8 cellular contexts compared by ENCODE assay signal in the genomic region with DNA sequence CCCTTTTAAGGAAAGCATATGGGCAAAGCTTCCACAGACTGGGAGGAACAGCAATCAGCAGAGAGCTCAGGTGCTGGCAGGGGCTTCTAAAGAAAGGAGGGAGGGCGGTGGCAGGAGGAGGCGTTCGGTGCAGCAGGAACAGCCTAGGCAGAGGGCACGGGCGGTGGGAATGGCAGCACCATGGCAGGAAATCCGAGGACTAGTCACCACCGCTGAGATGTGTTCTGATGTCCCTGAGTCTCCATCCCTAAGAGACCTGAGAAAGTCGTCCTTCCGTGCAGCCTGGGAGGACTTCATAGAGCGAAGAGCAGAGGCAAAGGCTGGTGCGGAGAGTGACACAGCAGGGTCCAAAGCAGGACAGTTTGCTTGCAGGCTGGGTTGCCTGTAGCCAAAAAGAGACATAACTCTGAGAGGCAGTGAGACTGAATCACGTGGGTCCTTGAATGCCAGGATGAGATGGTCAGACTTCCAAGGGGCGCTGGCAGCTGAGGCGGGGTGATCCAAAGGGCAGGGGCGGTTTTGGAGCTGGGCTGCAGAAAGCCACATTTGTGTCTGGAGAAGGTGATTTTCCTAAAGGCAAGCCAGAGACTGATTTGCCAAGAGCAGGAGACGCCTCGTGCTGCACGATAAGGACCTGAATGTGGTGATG. TPM values are rescaled to one million over a fixed set of nuclear protein-coding genes. Genes with fewer than 3 reads are reported as not detected.
DNase-seq lines count a peak whose midpoint lies in the region; TF ChIP-seq lines count a peak whose summit lies in the region.

No MANE protein-coding gene starts in this region.

- no peak overlapping the region for H3K27ac ChIP-seq in CD4-positive, alpha-beta memory T cell (ENCODE audit: low read depth, low read length)
- H3K27ac ChIP-seq in dorsolateral prefrontal cortex (peak overlapping the region in 56 of 59 donors; percentile 4 to 98 (median 83)), osteoblast (ENCODE audit: low read depth, low read length) (no peak overlapping the region)

- no peak for DNase-seq in CD4-positive, alpha-beta memory T cell
- peak; percentile 43 for DNase-seq in HK-2 (ENCODE audit: unreplicated experiment)
- DNase-seq in dorsolateral prefrontal cortex = peak in 5 of 10 donors; percentile 20 to 60 (median 47)
- DNase-seq in osteoblast (ENCODE audit: insufficient read length, low spot score, missing footprints) = peak; percentile 89
- no peak for DNase-seq in MV-4-11 (lab: John Stamatoyannopoulos, UW)
- DNase-seq in SKM-1 treated with dmso at 0.1 percent for 144 hours (lab: John Stamatoyannopoulos, UW; ENCODE audit: unreplicated experiment) = no peak
- DNase-seq in NCI-H510A (lab: John Stamatoyannopoulos, UW) = no peak
- DNase-seq in stimulated activated CD4-positive, alpha-beta T cell treated with anti-CD3 and anti-CD28 coated beads, Interleukin-15, amount 100 ng/mL, for 24 hours = no peak

- no peaks in the 10 kb centered on the region for H3K27me3 ChIP-seq in CD4-positive, alpha-beta memory T cell (ENCODE audit: insufficient read depth, low read length)
- no peaks in the 10 kb centered on the region for H3K27me3 ChIP-seq in dorsolateral prefrontal cortex
- peaks cover 3% of the 10 kb centered on the region for H3K27me3 ChIP-seq in osteoblast (ENCODE audit: insufficient read depth, low read length)

- intact Hi-C loops in CD4-positive, alpha-beta memory T cell (cut with micrococcal nuclease) = loop anchor here (2.0 to 10.0 kb wide), 3 partner anchors 35 to 692 kb away; a partner anchor contains a TSS
- intact Hi-C loops in dorsolateral prefrontal cortex (cut with DNase I) = loop anchor here in 1 of 2 donors (5.0 to 10.0 kb wide), 2 partner anchors 82 to 285 kb away; no protein-coding TSS in a partner anchor

- no peaks in the 10 kb centered on the region for H3K27me3 Mint-ChIP-seq in CD4-positive, alpha-beta memory T cell

- H3K9me3 ChIP-seq in CD4-positive, alpha-beta memory T cell (ENCODE audit: control insufficient read depth in 1 of 2, low read length in 2 of 2) = no peaks in the 10 kb centered on the region
- H3K9me3 ChIP-seq in osteoblast (ENCODE audit: low read depth, low read length) = no peaks in the 10 kb centered on the region

- no peak for TF ChIP-seq CTCF in dorsolateral prefrontal cortex (IDR thresholded peaks at IDR 0.05 in 54 of 56, conservative IDR thresholded peaks at IDR 0.05 in 2 of 56; ENCODE audit: low read depth in 1 of 56, partially characterized antibody in 56 of 56)
- TF ChIP-seq CTCF in osteoblast (IDR thresholded peaks at IDR 0.05; ENCODE audit: extremely low read depth, low read depth, low read length) = no peak

- no peak overlapping the region for H3K4me3 ChIP-seq in CD4-positive, alpha-beta memory T cell (ENCODE audit: low read length in 2 of 2)
- H3K4me3 ChIP-seq in dorsolateral prefrontal cortex = peak overlapping the region in 50 of 59 donors; percentile 2 to 94 (median 76)
- peak overlapping the region; percentile 43 for H3K4me3 ChIP-seq in osteoblast (ENCODE audit: insufficient read depth, low read length)

- H3K4me3 Mint-ChIP-seq in CD4-positive, alpha-beta memory T cell = peak overlapping the region in 6 of 8 donors; percentile 34 to 90 (median 76)

- H3K79me2 ChIP-seq in osteoblast (ENCODE audit: insufficient read depth, low read length) = no peaks in the 10 kb centered on the region

- H3K27ac Mint-ChIP-seq in CD4-positive, alpha-beta memory T cell = peak overlapping the region in 6 of 7 donors; percentile 72 to 90 (median 78)

- CTCF ChIA-PET in CD4-positive, alpha-beta memory T cell (lab: Charles Lee; ENCODE audit: partially characterized antibody) = interaction anchor here (2.8 to 3.2 kb wide), 3 partner anchors 12 to 182 kb away, joined by 11 to 30 read pairs (median 17); no protein-coding TSS in a partner anchor

- H2AFZ ChIP-seq in osteoblast (ENCODE audit: low read length) = peak overlapping the region; percentile 88

- H3K36me3 ChIP-seq in CD4-positive, alpha-beta memory T cell (ENCODE audit: insufficient read depth, low read length) = no peaks in the 10 kb centered on the region
- H3K36me3 ChIP-seq in osteoblast (ENCODE audit: insufficient read depth, low read length) = no peaks in the 10 kb centered on the region

- H3K4me2 ChIP-seq in osteoblast (ENCODE audit: insufficient read depth, low read length) = peak overlapping the region; percentile 92

- H3K4me1 ChIP-seq in CD4-positive, alpha-beta memory T cell (ENCODE audit: insufficient read depth, low read length) = peaks cover 13% of the 10 kb centered on the region
- H3K4me1 ChIP-seq in osteoblast (ENCODE audit: insufficient read depth, low read length) = peaks cover 23% of the 10 kb centered on the region

- H3K4me1 Mint-ChIP-seq in CD4-positive, alpha-beta memory T cell = peaks cover 4 to 12% (median 7%) of the 10 kb centered on the region in 4 donors

- H4K20me1 ChIP-seq in osteoblast (ENCODE audit: insufficient read depth, low read length) = no peaks in the 10 kb centered on the region

- no peaks in the 10 kb centered on the region for H3K36me3 Mint-ChIP-seq in CD4-positive, alpha-beta memory T cell

- no peaks in the 10 kb centered on the region for H3K9me3 Mint-ChIP-seq in CD4-positive, alpha-beta memory T cell

- POLR2A ChIA-PET in CD4-positive, alpha-beta memory T cell (lab: Charles Lee; ENCODE audit: partially characterized antibody) = interaction anchor here (0.6 to 4.9 kb wide), 5 partner anchors 10 to 80 kb away, joined by 3 to 134 read pairs (median 3); no protein-coding TSS in a partner anchor

RNA-seq across cellular contexts. Expression of a gene that starts 35.8 kb away (rescaled TPM):
- total RNA-seq in CD4-positive, alpha-beta memory T cell = not detected
- polyA plus RNA-seq in CD4-positive, alpha-beta memory T cell = not detected
- total RNA-seq in dorsolateral prefrontal cortex = 10 to 100 TPM; 34.8 to 69.0 (median 50.5) TPM
- total RNA-seq in osteoblast = under 0.01 TPM in 1 of 2 replicates, not detected in the other

Comparison
In these comparisons a context has a peak if more than half of its experiments do, and no peak if none do; other contexts are left out.
1. DNase-seq: peak in HK-2 (single experiment) and osteoblast (single experiment); none in CD4-positive, alpha-beta memory T cell (0 of 5), MV-4-11 (single experiment), SKM-1 treated with dmso at 0.1 percent for 144 hours (single experiment), NCI-H510A (single experiment) and stimulated activated CD4-positive, alpha-beta T cell treated with anti-CD3 and anti-CD28 coated beads, Interleukin-15, amount 100 ng/mL, for 24 hours (single experiment).
2. H3K27ac ChIP-seq: peak in dorsolateral prefrontal cortex (56 of 59); none in CD4-positive, alpha-beta memory T cell (single experiment) and osteoblast (single experiment).
3. H3K4me3 ChIP-seq: peak in dorsolateral prefrontal cortex (50 of 59) and osteoblast (single experiment); none in CD4-positive, alpha-beta memory T cell (0 of 2).
4. RNA of a gene that starts 35.8 kb away (total RNA-seq): 34.8 to 69.0 TPM in dorsolateral prefrontal cortex; not detected in CD4-positive, alpha-beta memory T cell and under 0.01 TPM in osteoblast; every median in the first group is over 10 times any median in the second.